1 cellular context compared by ENCODE assay signal in the genomic region with DNA sequence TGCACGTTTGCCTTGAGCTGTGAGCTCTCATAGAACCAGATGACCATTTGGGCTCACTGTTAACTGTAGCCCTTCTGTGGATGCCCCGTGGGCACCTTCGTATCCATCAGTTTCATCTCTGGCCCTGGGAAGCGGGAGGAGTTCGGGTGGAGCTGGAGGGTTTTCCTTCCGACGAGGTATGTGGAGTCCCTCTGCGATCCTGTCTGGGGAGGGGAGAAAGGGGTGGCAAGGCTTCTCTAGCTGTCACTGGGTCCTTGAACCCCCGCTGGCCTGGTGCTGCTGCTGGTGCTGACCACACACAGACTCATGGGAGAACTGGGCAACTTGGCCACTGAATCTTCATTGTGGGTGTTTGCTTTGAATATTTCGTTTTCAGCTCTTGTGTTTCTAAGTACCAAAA.
TF ChIP-seq lines count a peak whose summit lies in the region.

No MANE protein-coding gene starts in this region.

TF ChIP-seq in H1, 55 proteins besides CTCF, POLR2A, EP300 and RAD21:
- TF ChIP-seq EGR1 (IDR thresholded peaks at IDR 0.05; ENCODE audit: borderline replicate concordance, low read depth, low read length) = no peak
- TF ChIP-seq TAF7 (optimal IDR thresholded peaks at IDR 0.05; ENCODE audit: borderline replicate concordance, low read depth, low read length) = no peak
- TF ChIP-seq EZH2 (IDR thresholded peaks at IDR 0.05; ENCODE audit: low read depth, low read length, severe bottlenecking) = no peak
- no peak for TF ChIP-seq POU5F1 (IDR thresholded peaks at IDR 0.05; ENCODE audit: low read depth, low read length)
- TF ChIP-seq JUND (IDR thresholded peaks at IDR 0.05; ENCODE audit: low read length) = no peak
- no peak for TF ChIP-seq MAFK (IDR thresholded peaks at IDR 0.05; ENCODE audit: low read depth, low read length)
- TF ChIP-seq RBBP5 (IDR thresholded peaks at IDR 0.05; ENCODE audit: borderline replicate concordance, low read depth, low read length) = no peak
- TF ChIP-seq CREB1 (IDR thresholded peaks at IDR 0.05) = no peak
- no peak for TF ChIP-seq CHD2 (IDR thresholded peaks at IDR 0.05; ENCODE audit: low read length)
- no peak for TF ChIP-seq RNF2 (IDR thresholded peaks at IDR 0.05; ENCODE audit: borderline replicate concordance, low read depth, low read length, missing control alignments, poor library complexity, severe bottlenecking)
- TF ChIP-seq CBX5 (IDR thresholded peaks at IDR 0.05; ENCODE audit: low read depth, low read length) = no peak
- no peak for TF ChIP-seq TEAD4 (IDR thresholded peaks at IDR 0.05; ENCODE audit: low read depth, low read length)
- TF ChIP-seq SP2 (IDR thresholded peaks at IDR 0.05; ENCODE audit: low read length) = no peak
- TF ChIP-seq SIN3A (conservative IDR thresholded peaks at IDR 0.05 in 1 of 2, IDR thresholded peaks at IDR 0.05 in 1 of 2; ENCODE audit: low read depth in 1 of 2, low read length in 2 of 2) = no peak
